Comparison of ENCODE assay signal across 38 cellular contexts in the genomic region with DNA sequence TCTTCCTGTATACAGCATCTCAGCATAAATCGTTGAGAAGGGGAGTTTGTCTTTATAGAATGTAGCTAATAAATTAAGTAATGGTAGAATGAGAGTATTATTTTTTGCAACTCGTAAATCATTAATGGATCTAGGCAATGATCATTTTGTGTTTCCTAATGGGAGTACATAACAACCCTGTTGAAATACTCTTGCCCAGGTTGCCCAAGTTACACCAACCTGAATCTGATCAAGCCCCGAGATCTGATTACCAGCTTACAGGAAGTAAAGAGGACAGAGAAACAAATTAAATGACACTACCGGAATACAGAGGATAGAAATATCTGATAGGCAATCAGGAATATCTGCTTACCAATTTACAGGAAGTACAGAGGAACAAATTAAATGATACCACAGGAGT.
"Had no signal": no experiment of that assay in that cellular context is flagged by ENCODE, and none has a peak within 500 bp of the region (broad histone marks: within the 10 kb centered on the region; RNA-seq: fewer than 3 reads in every experiment).

No MANE protein-coding gene starts in this region.

- ATAC-seq: activated CD8-positive, alpha-beta T cell treated with anti-CD3 and anti-CD28 coated beads for 36 hours; activated naive CD8-positive, alpha-beta T cell treated with anti-CD3 and anti-CD28 coated beads, Interleukin-2, amount 50 U/mL, for 24 hours; activated T-cell treated with anti-CD3 and anti-CD28 coated beads, Interleukin-2, amount 50 U/mL, for 4 hours; activated T-cell treated with anti-CD3 and anti-CD28 coated beads, Interleukin-2, amount 50 U/mL, for 72 hours; activated T-helper 17 cell treated with anti-CD3 and anti-CD28 coated beads, Interleukin-2, amount 50 U/mL, for 72 hours had no signal

- H3K9me3 Mint-ChIP-seq: activated T-helper 17 cell treated with anti-CD3 and anti-CD28 coated beads, Interleukin-2, amount 50 U/mL, for 72 hours had no signal

- H3K4me1 Mint-ChIP-seq: activated B cell treated with CpG ODN at 0.5 μM for 24 hours; activated naive CD8-positive, alpha-beta T cell treated with anti-CD3 and anti-CD28 coated beads, Interleukin-2, amount 10 ng/mL, durations not matched to agents 7 days and 5 days had no signal

- FAIRE-seq: bronchial epithelial cell, TTC549 had no signal

- H3K4me3 Mint-ChIP-seq: activated B cell treated with CpG ODN at 0.5 μM for 24 hours; activated CD4-positive, alpha-beta memory T cell treated with anti-CD3 and anti-CD28 coated beads for 36 hours; activated CD4-positive, alpha-beta T cell treated with anti-CD3 and anti-CD28 coated beads, Interleukin-2, amount 10 ng/mL, durations not matched to agents 24 days and 14 days; activated CD8-positive, alpha-beta T cell treated with anti-CD3 and anti-CD28 coated beads for 36 hours; activated naive CD4-positive, alpha-beta T cell treated with anti-CD3 and anti-CD28 coated beads for 36 hours; activated naive CD4-positive, alpha-beta T cell treated with anti-CD3 and anti-CD28 coated beads, Interleukin-2, amount 50 U/mL, for 24 hours; activated naive CD8-positive, alpha-beta T cell; activated naive CD8-positive, alpha-beta T cell treated with anti-CD3 and anti-CD28 coated beads, Interleukin-2, amount 10 ng/mL, durations not matched to agents 7 days and 5 days; activated naive CD8-positive, alpha-beta T cell treated with anti-CD3 and anti-CD28 coated beads, Interleukin-2, amount 50 U/mL, for 24 hours; activated T-cell treated with anti-CD3 and anti-CD28 coated beads, Interleukin-2, amount 50 U/mL, for 4 hours; activated T-cell treated with anti-CD3 and anti-CD28 coated beads, Interleukin-2, amount 50 U/mL, for 72 hours; activated T-helper 1 cell treated with anti-CD3 and anti-CD28 coated beads, Interleukin-12 subunit alpha, Interleukin-12 subunit beta, Interleukin-2, Interleukin-4 antibody, amounts not matched to agents 30 ng/mL and 10 ng/mL and 1 ng/mL, durations not matched to agents 14 hours and 24 hours and 36 hours; activated T-helper 17 cell treated with anti-CD3 and anti-CD28 coated beads, Interleukin-2, amount 50 U/mL, for 72 hours; brain; T-helper 1 cell treated with Interleukin-12 subunit alpha and Interleukin-12 subunit beta and Interleukin-4 antibody, amounts not matched to agents 30 μg/mL and 1 μg/mL, for 36 hours; T-helper 2 cell treated with Interferon-gamma antibody and Interleukin-4, amounts not matched to agents 5 μg/mL and 100 μg/mL, for 36 hours had no signal

- H3K4me3 ChIP-seq: ascending aorta, cardiac muscle cell had no signal

- H3K27me3 Mint-ChIP-seq: activated B cell treated with CpG ODN at 0.5 μM for 24 hours; activated CD4-positive, alpha-beta memory T cell treated with anti-CD3 and anti-CD28 coated beads for 36 hours; activated CD4-positive, alpha-beta T cell treated with anti-CD3 and anti-CD28 coated beads, Interleukin-2, amount 10 ng/mL, durations not matched to agents 24 days and 14 days; activated CD8-positive, alpha-beta T cell treated with anti-CD3 and anti-CD28 coated beads for 36 hours; activated naive CD4-positive, alpha-beta T cell treated with anti-CD3 and anti-CD28 coated beads, Interleukin-2, amount 50 U/mL, for 24 hours; activated naive CD8-positive, alpha-beta T cell; activated naive CD8-positive, alpha-beta T cell treated with anti-CD3 and anti-CD28 coated beads, Interleukin-2, amount 10 ng/mL, durations not matched to agents 7 days and 5 days; activated naive CD8-positive, alpha-beta T cell treated with anti-CD3 and anti-CD28 coated beads, Interleukin-2, amount 50 U/mL, for 24 hours; activated T-helper 17 cell treated with anti-CD3 and anti-CD28 coated beads, Interleukin-2, amount 50 U/mL, for 72 hours; brain had no signal

- H3K27ac Mint-ChIP-seq: activated B cell treated with CpG ODN at 0.5 μM for 24 hours; activated CD4-positive, alpha-beta memory T cell treated with anti-CD3 and anti-CD28 coated beads for 36 hours; activated CD4-positive, alpha-beta T cell treated with anti-CD3 and anti-CD28 coated beads, Interleukin-2, amount 10 ng/mL, durations not matched to agents 24 days and 14 days; activated CD8-positive, alpha-beta T cell treated with anti-CD3 and anti-CD28 coated beads for 36 hours; activated naive CD4-positive, alpha-beta T cell treated with anti-CD3 and anti-CD28 coated beads for 36 hours; activated naive CD4-positive, alpha-beta T cell treated with anti-CD3 and anti-CD28 coated beads, Interleukin-2, amount 50 U/mL, for 24 hours; activated naive CD8-positive, alpha-beta T cell; activated naive CD8-positive, alpha-beta T cell treated with anti-CD3 and anti-CD28 coated beads, Interleukin-2, amount 10 ng/mL, durations not matched to agents 7 days and 5 days; activated naive CD8-positive, alpha-beta T cell treated with anti-CD3 and anti-CD28 coated beads, Interleukin-2, amount 50 U/mL, for 24 hours; activated T-cell treated with anti-CD3 and anti-CD28 coated beads, Interleukin-2, amount 50 U/mL, for 72 hours; activated T-helper 1 cell treated with anti-CD3 and anti-CD28 coated beads, Interleukin-12 subunit alpha, Interleukin-12 subunit beta, Interleukin-2, Interleukin-4 antibody, amounts not matched to agents 30 ng/mL and 10 ng/mL and 1 ng/mL, durations not matched to agents 14 hours and 24 hours and 36 hours; activated T-helper 17 cell treated with anti-CD3 and anti-CD28 coated beads, Interleukin-2, amount 50 U/mL, for 72 hours; brain; T-helper 1 cell treated with Interleukin-12 subunit alpha and Interleukin-12 subunit beta and Interleukin-4 antibody, amounts not matched to agents 30 μg/mL and 1 μg/mL, for 36 hours; T-helper 2 cell treated with Interferon-gamma antibody and Interleukin-4, amounts not matched to agents 5 μg/mL and 100 μg/mL, for 36 hours had no signal

- H3K27ac ChIP-seq: ascending aorta, cardiac muscle cell, VCaP had no signal

- H3K27me3 ChIP-seq: ascending aorta, cardiac muscle cell had no signal

- H3K36me3 ChIP-seq: ascending aorta, cardiac muscle cell had no signal

- DNase-seq: activated B cell treated with CpG ODN at 0.5 μM for 24 hours; activated CD4-positive, alpha-beta memory T cell treated with anti-CD3 and anti-CD28 coated beads for 36 hours; activated CD4-positive, alpha-beta T cell treated with anti-CD3 and anti-CD28 coated beads for 4 hours; activated CD4-positive, alpha-beta T cell treated with anti-CD3 and anti-CD28 coated beads, Interleukin-2, amount 10 ng/mL, durations not matched to agents 24 days and 14 days; activated CD4-positive, alpha-beta T cell treated with anti-CD3 and anti-CD28 coated beads, Interleukin-2, amount 50 U/mL, for 1 hour; activated CD4-positive, alpha-beta T cell treated with anti-CD3 and anti-CD28 coated beads, Interleukin-2, amount 50 U/mL, for 4 hours; activated CD4-positive, CD25-positive, alpha-beta regulatory T cell treated with anti-CD3 and anti-CD28 coated beads, Interleukin-2, amount 50 U/mL, for 72 hours; activated CD8-positive, alpha-beta memory T cell treated with anti-CD3 and anti-CD28 coated beads, Interleukin-2, amount 50 U/mL, for 4 hours; activated CD8-positive, alpha-beta T cell treated with anti-CD3 and anti-CD28 coated beads for 36 hours; activated effector memory CD4-positive, alpha-beta T cell treated with anti-CD3 and anti-CD28 coated beads, Interleukin-2, amount 50 U/mL, for 16 hours; activated gamma-delta T cell treated with Interleukin-2 at 50 U/mL for 16 hours; activated naive CD4-positive, alpha-beta T cell; activated naive CD4-positive, alpha-beta T cell treated with anti-CD3 and anti-CD28 coated beads for 36 hours; activated naive CD8-positive, alpha-beta T cell treated with anti-CD3 and anti-CD28 coated beads, Interleukin-2, amount 10 ng/mL, durations not matched to agents 7 days and 5 days; activated naive CD8-positive, alpha-beta T cell treated with anti-CD3 and anti-CD28 coated beads, Interleukin-2, amount 50 U/mL, for 24 hours; activated T-cell treated with anti-CD3 and anti-CD28 coated beads for 4 hours; activated T-cell treated with anti-CD3 and anti-CD28 coated beads, Interleukin-2, amount 50 U/mL, for 1 hour; activated T-cell treated with anti-CD3 and anti-CD28 coated beads, Interleukin-2, amount 50 U/mL, for 4 hours; activated T-cell treated with anti-CD3 and anti-CD28 coated beads, Interleukin-2, amount 50 U/mL, for 72 hours; amygdala; anterior cingulate cortex; caudate nucleus; SW 1271; T-helper 1 cell; T-helper 2 cell; T-helper 9 cell had no signal
